Comparison of ENCODE assay signal across 17 cellular contexts in genomic region chr16:66510298-66510697, GRCh38. TPM values are rescaled to one million over a fixed set of nuclear protein-coding genes. Genes with fewer than 3 reads are reported as not detected.
DNase-seq lines count a peak whose midpoint lies in the region; ATAC-seq and TF ChIP-seq lines count a peak whose summit lies in the region.
"Had no signal": no experiment of that assay in that cellular context is flagged by ENCODE, and none has a peak within 500 bp of the region (broad histone marks: within the 10 kb centered on the region; RNA-seq: fewer than 3 reads in every experiment).

No MANE protein-coding gene starts in this region.

- POLR2A ChIA-PET in HEK293T (lab: Yijun Ruan, JAX), result no interaction called here

- H3K27ac ChIP-seq in RWPE2 (ENCODE audit: poor library complexity, severe bottlenecking), result peak overlapping the region; percentile 94
- peak overlapping the region; percentile 55 for H3K27ac ChIP-seq in layer of hippocampus (ENCODE audit: low read depth, low read length)
- peak overlapping the region in 4 of 5 donors; percentile 58 to 71 (median 66) for H3K27ac ChIP-seq in stomach
- H3K27ac ChIP-seq: neutrophil had no signal

- peaks cover 57% of the 10 kb centered on the region for H3K4me1 ChIP-seq in RWPE2 (ENCODE audit: insufficient read depth, poor library complexity, severe bottlenecking)
- H3K4me1 ChIP-seq in stomach, result peaks cover 31 to 54% (median 45%) of the 10 kb centered on the region in 4 donors

- peaks cover 5% of the 10 kb centered on the region; the same call in 1 of the 2 replicates for H3K36me3 ChIP-seq in RWPE2 (ENCODE audit: low read depth)
- H3K36me3 ChIP-seq in stomach, result peaks cover 0 to 49% (median 18%) of the 10 kb centered on the region in 4 donors

- no peak for TF ChIP-seq POLR2A in stomach (IDR thresholded peaks at IDR 0.05)

- H3K4me3 ChIP-seq in RWPE2 (ENCODE audit: severe bottlenecking), result no peak overlapping the region
- no peak overlapping the region for H3K4me3 ChIP-seq in stomach

- TF ChIP-seq EP300 in stomach (IDR thresholded peaks at IDR 0.05), result no peak

- 82 to 91% (median 86%) methylated on average over 5 of the region's 5 CpGs for WGBS in stomach, 5 donors

- TF ChIP-seq CTCF in RWPE2 (IDR thresholded peaks at IDR 0.05; ENCODE audit: poor library complexity, severe bottlenecking) (no peak), stomach (IDR thresholded peaks at IDR 0.05) (no peak)

- ATAC-seq in RWPE2 (ENCODE audit: low read depth), result no peak
- ATAC-seq: effector memory CD8-positive, alpha-beta T cell had no signal

- H3K27me3 ChIP-seq in RWPE2 (ENCODE audit: insufficient read depth, poor library complexity, severe bottlenecking) (no peaks in the 10 kb centered on the region), layer of hippocampus (ENCODE audit: control insufficient read depth, insufficient read depth, low read length) (no peaks in the 10 kb centered on the region), stomach (no peaks in the 10 kb centered on the region)
- H3K27me3 ChIP-seq: neutrophil had no signal

- intact Hi-C loops in stomach (cut with DNase I; ENCODE audit: low total_unique reads), result no loop called here

- DNase-seq in DMS79 treated with DMSO at 0.1 percent for 48 hours (lab: John Stamatoyannopoulos, UW) (peak; percentile 42), RWPE2 (ENCODE audit: low spot score) (no peak), stomach (peak; percentile 24), NCI-H526 treated with DMSO at 0.1 percent for 48 hours (lab: John Stamatoyannopoulos, UW) (no peak), dermis blood vessel endothelial cell (no peak), HEK293T (ENCODE audit: extremely low spot score) (no peak)
- DNase-seq: activated CD4-positive, alpha-beta T cell treated with anti-CD3 and anti-CD28 coated beads for 1 hour; activated naive CD4-positive, alpha-beta T cell treated with anti-CD3 and anti-CD28 coated beads, Interleukin-2, amount 10 ng/mL, durations not matched to agents 7 days and 5 days; DMS153; effector memory CD8-positive, alpha-beta T cell; IMR-90; NCI-H1048; NCI-H2171; T-helper 2 cell had no signal

- CTCF ChIA-PET in HEK293T (lab: Yijun Ruan, JAX), result no interaction called here

- H3K9me3 ChIP-seq in RWPE2 (ENCODE audit: severe bottlenecking), result no peaks in the 10 kb centered on the region
- H3K9me3 ChIP-seq in stomach, result no peaks in the 10 kb centered on the region
- H3K9me3 ChIP-seq: neutrophil had no signal

TF ChIP-seq in HEK293T, 16 proteins besides CTCF, POLR2A, EP300 and RAD21:
- TF ChIP-seq FOXK2 (IDR thresholded peaks at IDR 0.05) (no peak), LEF1 (IDR thresholded peaks at IDR 0.05; ENCODE audit: borderline replicate concordance) (no peak), SUZ12 (IDR thresholded peaks at IDR 0.05) (no peak), L3MBTL2 (conservative IDR thresholded peaks at IDR 0.05) (no peak), FOXA1 (IDR thresholded peaks at IDR 0.05) (no peak), NFRKB (IDR thresholded peaks at IDR 0.05) (no peak), ARNT (IDR thresholded peaks at IDR 0.05) (no peak), FOXM1 (IDR thresholded peaks at IDR 0.05; ENCODE audit: borderline replicate concordance) (no peak), SP1 (IDR thresholded peaks at IDR 0.05) (no peak), BHLHE40 (IDR thresholded peaks at IDR 0.05; ENCODE audit: borderline replicate concordance) (no peak), ELF4 (IDR thresholded peaks at IDR 0.05) (no peak), CTBP1 (IDR thresholded peaks at IDR 0.05; ENCODE audit: borderline replicate concordance) (no peak)

RNA-seq across cellular contexts. Expression of gene TK2, which starts 39.6 kb away (rescaled TPM):
- total RNA-seq in stomach (10 to 100 TPM; 10.7 to 25.0 (median 22.0) TPM), dermis blood vessel endothelial cell (41.0 and 46.5 TPM in 2 replicates)
- 10 to 100 TPM in 2 of 3 donors, 1 to 10 TPM in 1; 9.8 to 15.4 (median 14.4) TPM for polyA plus RNA-seq in stomach

RNA-seq across cellular contexts. Expression of gene CKLF, which starts 42.1 kb away (rescaled TPM):
- 10 to 100 TPM in 3 of 5 donors, 1 to 10 TPM in 1, not detected in 1; 4.1 to 35.7 (median 18.4) TPM for total RNA-seq in stomach
- 10 to 100 TPM; 21.8 to 35.1 (median 30.5) TPM for polyA plus RNA-seq in stomach
- total RNA-seq in dermis blood vessel endothelial cell, result 75.6 and 102 TPM in 2 replicates

RNA-seq across cellular contexts. Expression of gene CMTM1, which starts 55.9 kb away (rescaled TPM):
- not detected for total RNA-seq in stomach
- polyA plus RNA-seq in stomach, result under 1 TPM in 1 of 3 donors, not detected in 2; 0.28 TPM
- total RNA-seq in dermis blood vessel endothelial cell, result 2.7 and 3.6 TPM in 2 replicates
- total RNA-seq: skeletal muscle tissue had no signal

Comparison
In these comparisons a context has a peak if more than half of its experiments do, and no peak if none do; other contexts are left out.
1. DNase-seq: peak in DMS79 treated with DMSO at 0.1 percent for 48 hours (single experiment) and stomach (single experiment); none in RWPE2 (single experiment), NCI-H526 treated with DMSO at 0.1 percent for 48 hours (single experiment), dermis blood vessel endothelial cell (single experiment) and HEK293T (single experiment).
2. Peak in every context shown above with its lines, with median percentiles within 50 percentile points of each other: H3K27ac ChIP-seq.